Comparison of ENCODE assay signal across 20 cellular contexts in genomic region chr11:87819141-87819540, GRCh38.
DNase-seq lines count a peak whose midpoint lies in the region; ATAC-seq and TF ChIP-seq lines count a peak whose summit lies in the region.
"Had no signal": no experiment of that assay in that cellular context is flagged by ENCODE, and none has a peak within 500 bp of the region (broad histone marks: within the 10 kb centered on the region; RNA-seq: fewer than 3 reads in every experiment).

No MANE protein-coding gene starts in this region.

- POLR2A ChIA-PET in naive thymus-derived CD8-positive, alpha-beta T cell (lab: Charles Lee), result no interaction called here

- no peaks in the 10 kb centered on the region for H3K36me3 Mint-ChIP-seq in brain
- H3K36me3 Mint-ChIP-seq in naive thymus-derived CD8-positive, alpha-beta T cell, result no peaks in the 10 kb centered on the region

- H3K4me3 Mint-ChIP-seq in brain, result peak overlapping the region in 2 of 5 experiments; percentile 39 to 42
- H3K4me3 Mint-ChIP-seq in naive thymus-derived CD8-positive, alpha-beta T cell, result no peak overlapping the region
- H3K4me3 Mint-ChIP-seq: activated CD4-positive, alpha-beta T cell treated with anti-CD3 and anti-CD28 coated beads, Interleukin-2, amount 10 ng/mL, durations not matched to agents 24 days and 14 days; neural crest cell; stimulated activated naive CD8-positive, alpha-beta T cell treated with anti-CD3 and anti-CD28 coated beads, Interleukin-15, amount 100 ng/mL, for 72 hours had no signal

- peaks cover 22% of the 10 kb centered on the region for H3K4me1 Mint-ChIP-seq in brain
- no peaks in the 10 kb centered on the region for H3K4me1 Mint-ChIP-seq in naive thymus-derived CD8-positive, alpha-beta T cell
- H3K4me1 Mint-ChIP-seq: activated CD4-positive, alpha-beta T cell treated with anti-CD3 and anti-CD28 coated beads, Interleukin-2, amount 10 ng/mL, durations not matched to agents 24 days and 14 days; neural crest cell; stimulated activated naive CD8-positive, alpha-beta T cell treated with anti-CD3 and anti-CD28 coated beads, Interleukin-15, amount 100 ng/mL, for 72 hours had no signal

- H3K27me3 Mint-ChIP-seq in brain, result no peaks in the 10 kb centered on the region
- H3K27me3 Mint-ChIP-seq in naive thymus-derived CD8-positive, alpha-beta T cell, result peaks cover 0 to 5% (median 0%) of the 10 kb centered on the region in 5 donors
- H3K27me3 Mint-ChIP-seq: activated CD4-positive, alpha-beta T cell treated with anti-CD3 and anti-CD28 coated beads, Interleukin-2, amount 10 ng/mL, durations not matched to agents 24 days and 14 days; stimulated activated naive CD8-positive, alpha-beta T cell treated with anti-CD3 and anti-CD28 coated beads, Interleukin-15, amount 100 ng/mL, for 72 hours had no signal

- no peak for TF ChIP-seq CTCF in brain (conservative IDR thresholded peaks at IDR 0.05)

- H3K9me3 Mint-ChIP-seq in brain, result peaks cover 0 to 2% (median 0%) of the 10 kb centered on the region in 5 experiments
- H3K9me3 Mint-ChIP-seq in naive thymus-derived CD8-positive, alpha-beta T cell, result peaks cover 0 to 8% (median 0%) of the 10 kb centered on the region in 9 donors
- H3K9me3 Mint-ChIP-seq: activated CD4-positive, alpha-beta T cell treated with anti-CD3 and anti-CD28 coated beads, Interleukin-2, amount 10 ng/mL, durations not matched to agents 24 days and 14 days had no signal

- peak; percentile 6 for DNase-seq in GM04504 (ENCODE audit: low read depth)
- peak; percentile 3 for DNase-seq in non-pigmented ciliary epithelial cell (ENCODE audit: low read depth)
- DNase-seq in naive thymus-derived CD8-positive, alpha-beta T cell, result no peak
- DNase-seq in activated CD4-positive, alpha-beta T cell treated with anti-CD3 and anti-CD28 coated beads, Interleukin-2, amount 50 U/mL, for 1 hour, result no peak
- DNase-seq: activated CD4-positive, alpha-beta T cell treated with anti-CD3 and anti-CD28 coated beads, Interleukin-2, amount 10 ng/mL, durations not matched to agents 24 days and 14 days; activated CD8-positive, alpha-beta memory T cell treated with anti-CD3 and anti-CD28 coated beads, Interleukin-2, amount 50 U/mL, for 4 hours; BE2C; central memory CD4-positive, alpha-beta T cell; left cardiac atrium; midbrain; NCI-H1417; NCI-H2227 treated with DMSO at 0.1 percent for 48 hours; NCI-H774; RPMI8226; stimulated activated naive CD8-positive, alpha-beta T cell treated with anti-CD3 and anti-CD28 coated beads, Interleukin-15, amount 100 ng/mL, for 72 hours had no signal

- peak; percentile 82 for ATAC-seq in HG03442 (IDR thresholded peaks at IDR 0.05; ENCODE audit: unreplicated experiment)
- no peak for ATAC-seq in naive thymus-derived CD8-positive, alpha-beta T cell
- no peak for ATAC-seq in HG02973 (IDR thresholded peaks at IDR 0.05; ENCODE audit: unreplicated experiment)
- no peak for ATAC-seq in GM18907 (IDR thresholded peaks at IDR 0.05; ENCODE audit: unreplicated experiment)
- ATAC-seq: left cardiac atrium; stimulated activated naive CD8-positive, alpha-beta T cell treated with anti-CD3 and anti-CD28 coated beads, Interleukin-15, amount 100 ng/mL, for 72 hours had no signal

- H3K27ac Mint-ChIP-seq in brain, result peak overlapping the region in 4 of 5 experiments; percentile 14 to 93 (median 56)
- no peak overlapping the region for H3K27ac Mint-ChIP-seq in naive thymus-derived CD8-positive, alpha-beta T cell
- H3K27ac Mint-ChIP-seq: activated CD4-positive, alpha-beta T cell treated with anti-CD3 and anti-CD28 coated beads, Interleukin-2, amount 10 ng/mL, durations not matched to agents 24 days and 14 days; stimulated activated naive CD8-positive, alpha-beta T cell treated with anti-CD3 and anti-CD28 coated beads, Interleukin-15, amount 100 ng/mL, for 72 hours had no signal

Comparison
In these comparisons a context has a peak if more than half of its experiments do, and no peak if none do; other contexts are left out.
1. DNase-seq: peak in GM04504 (single experiment) and non-pigmented ciliary epithelial cell (single experiment); none in naive thymus-derived CD8-positive, alpha-beta T cell (0 of 10) and activated CD4-positive, alpha-beta T cell treated with anti-CD3 and anti-CD28 coated beads, Interleukin-2, amount 50 U/mL, for 1 hour (single experiment).
2. H3K27ac Mint-ChIP-seq: peak in brain (4 of 5); none in naive thymus-derived CD8-positive, alpha-beta T cell (0 of 10).